ENCODE assay signal across 1 cellular context in genomic region chr19:16420781-16421386, GRCh38.
TF ChIP-seq lines count a peak whose summit lies in the region.

No MANE protein-coding gene starts in this region.

TF ChIP-seq in WTC11, 78 proteins besides CTCF, POLR2A, EP300 and RAD21 (continued from another document):
- no peak for TF ChIP-seq ELF4 (CRISPR knock-in tag; IDR thresholded peaks at IDR 0.05; ENCODE audit: low read depth)
- no peak for TF ChIP-seq NFYB (CRISPR knock-in tag; conservative IDR thresholded peaks at IDR 0.05; ENCODE audit: low read depth)
- no peak for TF ChIP-seq GTF2I (CRISPR knock-in tag; conservative IDR thresholded peaks at IDR 0.05)
- TF ChIP-seq MXD4 (CRISPR knock-in tag; IDR thresholded peaks at IDR 0.05; ENCODE audit: borderline replicate concordance) = no peak
- TF ChIP-seq ZNF317 (CRISPR knock-in tag; IDR thresholded peaks at IDR 0.05; ENCODE audit: borderline replicate concordance, low read depth) = no peak
- no peak for TF ChIP-seq ESRRA (CRISPR knock-in tag; IDR thresholded peaks at IDR 0.05; ENCODE audit: borderline replicate concordance)
